10 cellular contexts compared by ENCODE assay signal in genomic region chr7:153043440-153043839, GRCh38.
"Had no signal": no experiment of that assay in that cellular context is flagged by ENCODE, and none has a peak within 500 bp of the region (broad histone marks: within the 10 kb centered on the region; RNA-seq: fewer than 3 reads in every experiment).

No MANE protein-coding gene starts in this region.

- DNase-seq: GM23248, GOT3, H9, HCEC 1CT, IMR-90, Karpas-422, KBM-7 had no signal

- H2AFZ ChIP-seq: GM23248 had no signal

- H3K9me3 Mint-ChIP-seq: H9 had no signal

- H3K9ac ChIP-seq: GM23248, KMS-11 had no signal

- H3K27ac ChIP-seq: GM23248, HL-60, KMS-11 had no signal

- FAIRE-seq: H54 had no signal

- H3K4me3 Mint-ChIP-seq: H9 had no signal

- H3K4me3 ChIP-seq: GM23248 had no signal

- H3K27ac Mint-ChIP-seq: H9 had no signal

- H3K4me2 ChIP-seq: KMS-11 had no signal
